In the genomic region with DNA sequence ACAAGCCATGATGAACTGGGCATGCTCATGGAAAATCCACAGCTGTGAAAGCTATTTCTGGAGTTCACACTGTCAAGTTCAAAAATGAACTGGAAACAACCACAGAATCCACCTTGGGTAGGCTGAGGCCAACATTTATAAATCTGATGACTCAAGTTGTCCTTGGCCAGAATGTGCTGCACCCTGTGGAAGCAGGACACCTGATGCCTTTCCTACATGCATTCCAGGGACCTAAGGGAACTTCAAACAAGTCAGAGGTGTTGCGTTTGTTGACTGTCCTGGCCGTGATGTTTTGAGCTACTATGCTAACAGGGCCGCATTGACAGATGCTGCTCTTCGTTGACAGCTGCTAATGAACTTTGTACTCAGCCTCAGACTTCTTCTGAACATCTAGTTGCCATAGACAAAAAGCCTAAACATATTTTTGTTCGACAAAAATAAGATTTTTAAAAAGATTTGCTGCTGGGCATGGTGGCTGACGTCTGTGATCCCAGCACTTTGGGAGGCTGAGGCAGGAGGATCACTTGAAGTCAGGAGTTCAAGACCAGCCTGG, we compare ENCODE assay signal across 1 cellular context.
TF ChIP-seq lines count a peak whose summit lies in the region.

No MANE protein-coding gene starts in this region.

TF ChIP-seq in HepG2, 621 proteins besides CTCF, POLR2A, EP300 and RAD21 (continued from another document and continues in another):
- TF ChIP-seq, protein P1, sequence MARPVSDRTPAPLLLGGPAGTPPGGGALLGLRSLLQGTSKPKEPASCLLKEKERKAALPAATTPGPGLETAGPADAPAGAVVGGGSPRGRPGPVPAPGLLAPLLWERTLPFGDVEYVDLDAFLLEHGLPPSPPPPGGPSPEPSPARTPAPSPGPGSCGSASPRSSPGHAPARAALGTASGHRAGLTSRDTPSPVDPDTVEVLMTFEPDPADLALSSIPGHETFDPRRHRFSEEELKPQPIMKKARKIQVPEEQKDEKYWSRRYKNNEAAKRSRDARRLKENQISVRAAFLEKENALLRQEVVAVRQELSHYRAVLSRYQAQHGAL (CRISPR knock-in tag; IDR thresholded peaks at IDR 0.05; ENCODE audit: not compliant biosample characterization) = no peak
- TF ChIP-seq, protein P2, sequence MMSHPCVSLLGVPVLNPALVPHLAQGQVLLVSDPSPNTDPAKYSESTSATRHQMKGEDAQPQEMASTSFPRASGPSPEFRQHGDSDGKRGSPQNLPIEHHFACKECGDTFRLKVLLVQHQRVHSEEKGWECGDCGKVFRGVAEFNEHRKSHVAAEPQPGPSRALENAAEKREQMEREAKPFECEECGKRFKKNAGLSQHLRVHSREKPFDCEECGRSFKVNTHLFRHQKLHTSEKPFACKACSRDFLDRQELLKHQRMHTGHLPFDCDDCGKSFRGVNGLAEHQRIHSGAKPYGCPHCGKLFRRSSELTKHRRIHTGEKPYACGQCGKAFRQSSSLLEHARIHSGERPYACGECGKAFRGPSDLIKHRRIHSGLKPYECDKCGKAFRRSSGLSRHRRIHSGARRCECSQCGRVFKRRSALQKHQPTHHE (CRISPR knock-in tag; IDR thresholded peaks at IDR 0.05; ENCODE audit: borderline replicate concordance) = no peak
- TF ChIP-seq FOXJ3 (CRISPR knock-in tag; IDR thresholded peaks at IDR 0.05; ENCODE audit: borderline replicate concordance) (peak; percentile 97), SOX13 (IDR thresholded peaks at IDR 0.05) (peak; percentile 82), SOX13 (CRISPR knock-in tag; conservative IDR thresholded peaks at IDR 0.05 in 1 of 2, IDR thresholded peaks at IDR 0.05 in 1 of 2) (peak in 1 of 2 experiments; percentile 95; a peak in 2 of 4 replicates), ZFX (CRISPR knock-in tag; IDR thresholded peaks at IDR 0.05; ENCODE audit: low read depth) (peak; percentile 77), CCDC6 (CRISPR knock-in tag; IDR thresholded peaks at IDR 0.05) (peak; percentile 93; the same call in 1 of the 2 replicates), REL (CRISPR knock-in tag; conservative IDR thresholded peaks at IDR 0.05) (peak; percentile 56; the same call in 1 of the 2 replicates), ZNF446 (CRISPR knock-in tag; IDR thresholded peaks at IDR 0.05) (no peak), ZMYM4 (CRISPR knock-in tag; IDR thresholded peaks at IDR 0.05) (peak; percentile 88), ZBTB7A (CRISPR knock-in tag; IDR thresholded peaks at IDR 0.05) (no peak), RBM22 (optimal IDR thresholded peaks at IDR 0.05; ENCODE audit: low read length) (no peak), RARA (CRISPR knock-in tag; IDR thresholded peaks at IDR 0.05) (peak; percentile 99), ZNF350 (CRISPR knock-in tag; IDR thresholded peaks at IDR 0.05; ENCODE audit: borderline replicate concordance, low read depth) (peak; percentile 88), NFIB (CRISPR knock-in tag; IDR thresholded peaks at IDR 0.05; ENCODE audit: borderline replicate concordance) (no peak), ZNF709 (CRISPR knock-in tag; IDR thresholded peaks at IDR 0.05) (peak; percentile 63; the same call in 1 of the 2 replicates), CBX2 (IDR thresholded peaks at IDR 0.05; ENCODE audit: low read depth, low read length) (no peak), CBX2 (CRISPR knock-in tag; IDR thresholded peaks at IDR 0.05; ENCODE audit: low read depth) (no peak), NR2F2 (IDR thresholded peaks at IDR 0.05; ENCODE audit: borderline replicate concordance, low read depth) (peak; percentile 77), SP5 (CRISPR knock-in tag; IDR thresholded peaks at IDR 0.05; ENCODE audit: borderline replicate concordance, low read depth) (peak; percentile 81), KDM6A (CRISPR knock-in tag; IDR thresholded peaks at IDR 0.05; ENCODE audit: low read depth) (peak; percentile 92), EED (CRISPR knock-in tag; IDR thresholded peaks at IDR 0.05) (no peak), KLF15 (CRISPR knock-in tag; IDR thresholded peaks at IDR 0.05; ENCODE audit: borderline replicate concordance) (no peak), IRF2 (CRISPR knock-in tag; IDR thresholded peaks at IDR 0.05) (peak; percentile 95), ZNF564 (CRISPR knock-in tag; IDR thresholded peaks at IDR 0.05) (peak; percentile 41; the same call in 1 of the 2 replicates), SIN3A (IDR thresholded peaks at IDR 0.05; ENCODE audit: borderline replicate concordance, low read depth, low read length) (no peak; the same call in 1 of the 2 replicates), SALL2 (CRISPR knock-in tag; IDR thresholded peaks at IDR 0.05) (peak; percentile 92), MYC (CRISPR knock-in tag; IDR thresholded peaks at IDR 0.05; ENCODE audit: borderline replicate concordance) (peak; percentile 71; the same call in 1 of the 2 replicates), SAFB2 (CRISPR knock-in tag; IDR thresholded peaks at IDR 0.05; ENCODE audit: borderline replicate concordance, low read depth) (no peak), ZNF614 (CRISPR knock-in tag; IDR thresholded peaks at IDR 0.05; ENCODE audit: borderline replicate concordance) (peak; percentile 93)
- TF ChIP-seq, protein P3, sequence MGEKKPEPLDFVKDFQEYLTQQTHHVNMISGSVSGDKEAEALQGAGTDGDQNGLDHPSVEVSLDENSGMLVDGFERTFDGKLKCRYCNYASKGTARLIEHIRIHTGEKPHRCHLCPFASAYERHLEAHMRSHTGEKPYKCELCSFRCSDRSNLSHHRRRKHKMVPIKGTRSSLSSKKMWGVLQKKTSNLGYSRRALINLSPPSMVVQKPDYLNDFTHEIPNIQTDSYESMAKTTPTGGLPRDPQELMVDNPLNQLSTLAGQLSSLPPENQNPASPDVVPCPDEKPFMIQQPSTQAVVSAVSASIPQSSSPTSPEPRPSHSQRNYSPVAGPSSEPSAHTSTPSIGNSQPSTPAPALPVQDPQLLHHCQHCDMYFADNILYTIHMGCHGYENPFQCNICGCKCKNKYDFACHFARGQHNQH (CRISPR knock-in tag; IDR thresholded peaks at IDR 0.05) = peak; percentile 96
- TF ChIP-seq, protein P4, sequence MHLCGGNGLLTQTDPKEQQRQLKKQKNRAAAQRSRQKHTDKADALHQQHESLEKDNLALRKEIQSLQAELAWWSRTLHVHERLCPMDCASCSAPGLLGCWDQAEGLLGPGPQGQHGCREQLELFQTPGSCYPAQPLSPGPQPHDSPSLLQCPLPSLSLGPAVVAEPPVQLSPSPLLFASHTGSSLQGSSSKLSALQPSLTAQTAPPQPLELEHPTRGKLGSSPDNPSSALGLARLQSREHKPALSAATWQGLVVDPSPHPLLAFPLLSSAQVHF (CRISPR knock-in tag; IDR thresholded peaks at IDR 0.05) = peak; percentile 64; the same call in 1 of the 2 replicates
- TF ChIP-seq, protein P5, sequence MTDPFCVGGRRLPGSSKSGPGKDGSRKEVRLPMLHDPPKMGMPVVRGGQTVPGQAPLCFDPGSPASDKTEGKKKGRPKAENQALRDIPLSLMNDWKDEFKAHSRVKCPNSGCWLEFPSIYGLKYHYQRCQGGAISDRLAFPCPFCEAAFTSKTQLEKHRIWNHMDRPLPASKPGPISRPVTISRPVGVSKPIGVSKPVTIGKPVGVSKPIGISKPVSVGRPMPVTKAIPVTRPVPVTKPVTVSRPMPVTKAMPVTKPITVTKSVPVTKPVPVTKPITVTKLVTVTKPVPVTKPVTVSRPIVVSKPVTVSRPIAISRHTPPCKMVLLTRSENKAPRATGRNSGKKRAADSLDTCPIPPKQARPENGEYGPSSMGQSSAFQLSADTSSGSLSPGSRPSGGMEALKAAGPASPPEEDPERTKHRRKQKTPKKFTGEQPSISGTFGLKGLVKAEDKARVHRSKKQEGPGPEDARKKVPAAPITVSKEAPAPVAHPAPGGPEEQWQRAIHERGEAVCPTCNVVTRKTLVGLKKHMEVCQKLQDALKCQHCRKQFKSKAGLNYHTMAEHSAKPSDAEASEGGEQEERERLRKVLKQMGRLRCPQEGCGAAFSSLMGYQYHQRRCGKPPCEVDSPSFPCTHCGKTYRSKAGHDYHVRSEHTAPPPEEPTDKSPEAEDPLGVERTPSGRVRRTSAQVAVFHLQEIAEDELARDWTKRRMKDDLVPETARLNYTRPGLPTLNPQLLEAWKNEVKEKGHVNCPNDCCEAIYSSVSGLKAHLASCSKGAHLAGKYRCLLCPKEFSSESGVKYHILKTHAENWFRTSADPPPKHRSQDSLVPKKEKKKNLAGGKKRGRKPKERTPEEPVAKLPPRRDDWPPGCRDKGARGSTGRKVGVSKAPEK (CRISPR knock-in tag; IDR thresholded peaks at IDR 0.05; ENCODE audit: borderline replicate concordance) = no peak
- TF ChIP-seq, protein P6, sequence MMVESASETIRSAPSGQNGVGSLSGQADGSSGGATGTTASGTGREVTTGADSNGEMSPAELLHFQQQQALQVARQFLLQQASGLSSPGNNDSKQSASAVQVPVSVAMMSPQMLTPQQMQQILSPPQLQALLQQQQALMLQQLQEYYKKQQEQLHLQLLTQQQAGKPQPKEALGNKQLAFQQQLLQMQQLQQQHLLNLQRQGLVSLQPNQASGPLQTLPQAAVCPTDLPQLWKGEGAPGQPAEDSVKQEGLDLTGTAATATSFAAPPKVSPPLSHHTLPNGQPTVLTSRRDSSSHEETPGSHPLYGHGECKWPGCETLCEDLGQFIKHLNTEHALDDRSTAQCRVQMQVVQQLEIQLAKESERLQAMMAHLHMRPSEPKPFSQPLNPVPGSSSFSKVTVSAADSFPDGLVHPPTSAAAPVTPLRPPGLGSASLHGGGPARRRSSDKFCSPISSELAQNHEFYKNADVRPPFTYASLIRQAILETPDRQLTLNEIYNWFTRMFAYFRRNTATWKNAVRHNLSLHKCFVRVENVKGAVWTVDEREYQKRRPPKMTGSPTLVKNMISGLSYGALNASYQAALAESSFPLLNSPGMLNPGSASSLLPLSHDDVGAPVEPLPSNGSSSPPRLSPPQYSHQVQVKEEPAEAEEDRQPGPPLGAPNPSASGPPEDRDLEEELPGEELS (CRISPR knock-in tag; IDR thresholded peaks at IDR 0.05) = peak; percentile 99
- TF ChIP-seq, protein P7, sequence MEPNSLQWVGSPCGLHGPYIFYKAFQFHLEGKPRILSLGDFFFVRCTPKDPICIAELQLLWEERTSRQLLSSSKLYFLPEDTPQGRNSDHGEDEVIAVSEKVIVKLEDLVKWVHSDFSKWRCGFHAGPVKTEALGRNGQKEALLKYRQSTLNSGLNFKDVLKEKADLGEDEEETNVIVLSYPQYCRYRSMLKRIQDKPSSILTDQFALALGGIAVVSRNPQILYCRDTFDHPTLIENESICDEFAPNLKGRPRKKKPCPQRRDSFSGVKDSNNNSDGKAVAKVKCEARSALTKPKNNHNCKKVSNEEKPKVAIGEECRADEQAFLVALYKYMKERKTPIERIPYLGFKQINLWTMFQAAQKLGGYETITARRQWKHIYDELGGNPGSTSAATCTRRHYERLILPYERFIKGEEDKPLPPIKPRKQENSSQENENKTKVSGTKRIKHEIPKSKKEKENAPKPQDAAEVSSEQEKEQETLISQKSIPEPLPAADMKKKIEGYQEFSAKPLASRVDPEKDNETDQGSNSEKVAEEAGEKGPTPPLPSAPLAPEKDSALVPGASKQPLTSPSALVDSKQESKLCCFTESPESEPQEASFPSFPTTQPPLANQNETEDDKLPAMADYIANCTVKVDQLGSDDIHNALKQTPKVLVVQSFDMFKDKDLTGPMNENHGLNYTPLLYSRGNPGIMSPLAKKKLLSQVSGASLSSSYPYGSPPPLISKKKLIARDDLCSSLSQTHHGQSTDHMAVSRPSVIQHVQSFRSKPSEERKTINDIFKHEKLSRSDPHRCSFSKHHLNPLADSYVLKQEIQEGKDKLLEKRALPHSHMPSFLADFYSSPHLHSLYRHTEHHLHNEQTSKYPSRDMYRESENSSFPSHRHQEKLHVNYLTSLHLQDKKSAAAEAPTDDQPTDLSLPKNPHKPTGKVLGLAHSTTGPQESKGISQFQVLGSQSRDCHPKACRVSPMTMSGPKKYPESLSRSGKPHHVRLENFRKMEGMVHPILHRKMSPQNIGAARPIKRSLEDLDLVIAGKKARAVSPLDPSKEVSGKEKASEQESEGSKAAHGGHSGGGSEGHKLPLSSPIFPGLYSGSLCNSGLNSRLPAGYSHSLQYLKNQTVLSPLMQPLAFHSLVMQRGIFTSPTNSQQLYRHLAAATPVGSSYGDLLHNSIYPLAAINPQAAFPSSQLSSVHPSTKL (CRISPR knock-in tag; IDR thresholded peaks at IDR 0.05) = peak; percentile 99
- TF ChIP-seq, protein P8, sequence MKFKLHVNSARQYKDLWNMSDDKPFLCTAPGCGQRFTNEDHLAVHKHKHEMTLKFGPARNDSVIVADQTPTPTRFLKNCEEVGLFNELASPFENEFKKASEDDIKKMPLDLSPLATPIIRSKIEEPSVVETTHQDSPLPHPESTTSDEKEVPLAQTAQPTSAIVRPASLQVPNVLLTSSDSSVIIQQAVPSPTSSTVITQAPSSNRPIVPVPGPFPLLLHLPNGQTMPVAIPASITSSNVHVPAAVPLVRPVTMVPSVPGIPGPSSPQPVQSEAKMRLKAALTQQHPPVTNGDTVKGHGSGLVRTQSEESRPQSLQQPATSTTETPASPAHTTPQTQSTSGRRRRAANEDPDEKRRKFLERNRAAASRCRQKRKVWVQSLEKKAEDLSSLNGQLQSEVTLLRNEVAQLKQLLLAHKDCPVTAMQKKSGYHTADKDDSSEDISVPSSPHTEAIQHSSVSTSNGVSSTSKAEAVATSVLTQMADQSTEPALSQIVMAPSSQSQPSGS (CRISPR knock-in tag; IDR thresholded peaks at IDR 0.05) = peak; percentile 94
- TF ChIP-seq, protein P9, sequence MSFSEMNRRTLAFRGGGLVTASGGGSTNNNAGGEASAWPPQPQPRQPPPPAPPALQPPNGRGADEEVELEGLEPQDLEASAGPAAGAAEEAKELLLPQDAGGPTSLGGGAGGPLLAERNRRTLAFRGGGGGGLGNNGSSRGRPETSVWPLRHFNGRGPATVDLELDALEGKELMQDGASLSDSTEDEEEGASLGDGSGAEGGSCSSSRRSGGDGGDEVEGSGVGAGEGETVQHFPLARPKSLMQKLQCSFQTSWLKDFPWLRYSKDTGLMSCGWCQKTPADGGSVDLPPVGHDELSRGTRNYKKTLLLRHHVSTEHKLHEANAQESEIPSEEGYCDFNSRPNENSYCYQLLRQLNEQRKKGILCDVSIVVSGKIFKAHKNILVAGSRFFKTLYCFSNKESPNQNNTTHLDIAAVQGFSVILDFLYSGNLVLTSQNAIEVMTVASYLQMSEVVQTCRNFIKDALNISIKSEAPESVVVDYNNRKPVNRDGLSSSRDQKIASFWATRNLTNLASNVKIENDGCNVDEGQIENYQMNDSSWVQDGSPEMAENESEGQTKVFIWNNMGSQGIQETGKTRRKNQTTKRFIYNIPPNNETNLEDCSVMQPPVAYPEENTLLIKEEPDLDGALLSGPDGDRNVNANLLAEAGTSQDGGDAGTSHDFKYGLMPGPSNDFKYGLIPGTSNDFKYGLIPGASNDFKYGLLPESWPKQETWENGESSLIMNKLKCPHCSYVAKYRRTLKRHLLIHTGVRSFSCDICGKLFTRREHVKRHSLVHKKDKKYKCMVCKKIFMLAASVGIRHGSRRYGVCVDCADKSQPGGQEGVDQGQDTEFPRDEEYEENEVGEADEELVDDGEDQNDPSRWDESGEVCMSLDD (CRISPR knock-in tag; IDR thresholded peaks at IDR 0.05; ENCODE audit: borderline replicate concordance) = no peak
- TF ChIP-seq, protein P10, sequence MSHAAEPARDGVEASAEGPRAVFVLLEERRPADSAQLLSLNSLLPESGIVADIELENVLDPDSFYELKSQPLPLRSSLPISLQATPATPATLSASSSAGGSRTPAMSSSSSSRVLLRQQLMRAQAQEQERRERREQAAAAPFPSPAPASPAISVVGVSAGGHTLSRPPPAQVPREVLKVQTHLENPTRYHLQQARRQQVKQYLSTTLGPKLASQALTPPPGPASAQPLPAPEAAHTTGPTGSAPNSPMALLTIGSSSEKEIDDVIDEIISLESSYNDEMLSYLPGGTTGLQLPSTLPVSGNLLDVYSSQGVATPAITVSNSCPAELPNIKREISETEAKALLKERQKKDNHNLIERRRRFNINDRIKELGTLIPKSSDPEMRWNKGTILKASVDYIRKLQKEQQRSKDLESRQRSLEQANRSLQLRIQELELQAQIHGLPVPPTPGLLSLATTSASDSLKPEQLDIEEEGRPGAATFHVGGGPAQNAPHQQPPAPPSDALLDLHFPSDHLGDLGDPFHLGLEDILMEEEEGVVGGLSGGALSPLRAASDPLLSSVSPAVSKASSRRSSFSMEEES (CRISPR knock-in tag; IDR thresholded peaks at IDR 0.05) = peak; percentile 97
